In genomic region chr2:234363011-234363487, GRCh38 we compare ENCODE assay signal across 1 cellular context.
TF ChIP-seq lines count a peak whose summit lies in the region.

No MANE protein-coding gene starts in this region.

TF ChIP-seq in Ishikawa, 13 proteins besides CTCF, POLR2A, EP300 and RAD21 (continued from another document):
- TF ChIP-seq REST (IDR thresholded peaks at IDR 0.05; ENCODE audit: low read depth) (0 out of 2 replicates have a peak, but pooled peaks have one; percentile 27), USF1 (IDR thresholded peaks at IDR 0.05) (peak; percentile 22; the same call in 1 of the 2 replicates), TEAD4 (IDR thresholded peaks at IDR 0.05) (peak; percentile 99), MAX (IDR thresholded peaks at IDR 0.05) (peak; percentile 64; the same call in 1 of the 2 replicates), YY1 (IDR thresholded peaks at IDR 0.05; ENCODE audit: low read depth) (peak; percentile 44; the same call in 1 of the 2 replicates), FOXM1 (IDR thresholded peaks at IDR 0.05; ENCODE audit: borderline replicate concordance, low read depth) (peak; percentile 98)
